1 cellular context compared by ENCODE assay signal in the genomic region with DNA sequence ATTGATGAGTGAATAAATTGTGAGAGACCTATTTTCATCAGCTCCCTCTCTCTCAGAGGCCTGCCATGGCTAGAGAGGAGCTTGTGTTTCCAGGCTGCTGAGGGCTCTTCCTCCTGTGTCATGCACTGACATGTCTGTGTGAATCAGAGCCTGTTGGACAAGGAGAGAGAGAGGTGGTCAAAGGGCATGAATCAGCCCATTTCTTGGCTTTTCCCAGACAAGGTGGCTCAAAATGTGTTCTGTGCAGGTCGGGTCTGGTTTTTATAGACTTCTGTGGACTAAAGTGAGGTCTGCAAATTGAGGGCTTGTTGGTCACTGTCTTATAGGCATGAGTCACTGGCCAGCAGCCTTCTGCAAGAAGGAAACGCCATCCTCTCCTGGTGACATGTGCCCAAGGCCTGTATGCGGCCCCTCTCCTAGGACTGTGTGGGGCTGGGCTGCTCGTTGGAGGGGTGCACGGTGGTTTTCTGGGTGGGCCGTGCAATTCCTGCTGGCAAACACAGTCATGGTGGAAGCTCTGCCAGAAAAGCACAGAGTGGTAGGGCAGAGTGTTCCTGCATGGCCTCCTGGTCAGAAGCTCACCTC.
TF ChIP-seq lines count a peak whose summit lies in the region.

No MANE protein-coding gene starts in this region.

TF ChIP-seq in endothelial cell of umbilical vein, 7 proteins besides CTCF, POLR2A, EP300 and RAD21 (continued from another document):
- peak; percentile 69 for TF ChIP-seq FOS (IDR thresholded peaks at IDR 0.05; ENCODE audit: borderline replicate concordance, insufficient read depth, low read length)
- no peak for TF ChIP-seq POLR2AphosphoS5 (IDR thresholded peaks at IDR 0.05; ENCODE audit: insufficient read depth, low read depth, low read length)
- TF ChIP-seq, protein P1, sequence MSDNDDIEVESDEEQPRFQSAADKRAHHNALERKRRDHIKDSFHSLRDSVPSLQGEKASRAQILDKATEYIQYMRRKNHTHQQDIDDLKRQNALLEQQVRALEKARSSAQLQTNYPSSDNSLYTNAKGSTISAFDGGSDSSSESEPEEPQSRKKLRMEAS (IDR thresholded peaks at IDR 0.05; ENCODE audit: insufficient read depth, insufficient read length): no peak
